ENCODE assay signal across 10 cellular contexts in genomic region chr5:139667001-139667729, GRCh38. TPM values are rescaled to one million over a fixed set of nuclear protein-coding genes. Genes with fewer than 3 reads are reported as not detected.
DNase-seq lines count a peak whose midpoint lies in the region; ATAC-seq and TF ChIP-seq lines count a peak whose summit lies in the region.
"Had no signal": no experiment of that assay in that cellular context is flagged by ENCODE, and none has a peak within 500 bp of the region (broad histone marks: within the 10 kb centered on the region; RNA-seq: fewer than 3 reads in every experiment).

No MANE protein-coding gene starts in this region.

- ATAC-seq in heart left ventricle: no peak
- ATAC-seq in left cardiac atrium: no peak
- ATAC-seq in activated T-helper 17 cell treated with anti-CD3 and anti-CD28 coated beads, Interleukin-2, amount 50 U/mL, for 72 hours (replicated peaks): peak; percentile 23
- ATAC-seq in foreskin keratinocyte: no peak

- H3K36me3 ChIP-seq in heart left ventricle (peaks cover 0 to 4% (median 0%) of the 10 kb centered on the region in 9 donors), mucosa of rectum (ENCODE audit: control insufficient read depth in 2 of 2, insufficient read depth in 2 of 2, low read length in 2 of 2) (no peaks in the 10 kb centered on the region), uterus (no peaks in the 10 kb centered on the region)

- H3K9ac ChIP-seq in mucosa of rectum (ENCODE audit: low read depth in 1 of 2, low read length in 2 of 2): peak overlapping the region; percentile 4 to 20

- H3K4me1 Mint-ChIP-seq in activated T-helper 17 cell treated with anti-CD3 and anti-CD28 coated beads, Interleukin-2, amount 50 U/mL, for 72 hours: peaks cover 9% of the 10 kb centered on the region

- no peak overlapping the region for H3K27ac Mint-ChIP-seq in activated T-helper 17 cell treated with anti-CD3 and anti-CD28 coated beads, Interleukin-2, amount 50 U/mL, for 72 hours

- peak overlapping the region; percentile 65 for H3K4me3 Mint-ChIP-seq in activated T-helper 17 cell treated with anti-CD3 and anti-CD28 coated beads, Interleukin-2, amount 50 U/mL, for 72 hours

- DNase-seq in heart left ventricle: peak in 1 of 5 donors; percentile 28
- no peak for DNase-seq in left cardiac atrium
- no peak for DNase-seq in uterus
- DNase-seq in NCI-H2196 (lab: John Stamatoyannopoulos, UW; ENCODE audit: unreplicated experiment): no peak
- DNase-seq in NCI-H524 treated with DMSO at 0.1 percent for 48 hours (lab: John Stamatoyannopoulos, UW): no peak
- no peak for DNase-seq in foreskin keratinocyte
- DNase-seq: H7, NCI-H187 treated with DMSO at 0.1 percent for 48 hours had no signal

- H3K9me3 Mint-ChIP-seq in activated T-helper 17 cell treated with anti-CD3 and anti-CD28 coated beads, Interleukin-2, amount 50 U/mL, for 72 hours: no peaks in the 10 kb centered on the region

- H3K4me1 ChIP-seq in heart left ventricle (peaks cover 12 to 98% (median 83%) of the 10 kb centered on the region in 12 donors), mucosa of rectum (ENCODE audit: control insufficient read depth in 2 of 2, insufficient read depth in 2 of 2, low read length in 2 of 2) (peaks cover 32 to 48% of the 10 kb centered on the region in 2 donors), uterus (peaks cover 0 to 40% of the 10 kb centered on the region in 2 donors), foreskin keratinocyte (peaks cover 8% of the 10 kb centered on the region)

- no peaks in the 10 kb centered on the region for H3K9me3 ChIP-seq in heart left ventricle
- no peaks in the 10 kb centered on the region for H3K9me3 ChIP-seq in mucosa of rectum (ENCODE audit: control insufficient read depth in 2 of 2, low read length in 2 of 2)
- H3K9me3 ChIP-seq in uterus: no peaks in the 10 kb centered on the region

- TF ChIP-seq POLR2A in heart left ventricle (IDR thresholded peaks at IDR 0.05) (no peak), uterus (IDR thresholded peaks at IDR 0.05) (no peak)

- H3K27me3 ChIP-seq in heart left ventricle (no peaks in the 10 kb centered on the region), mucosa of rectum (ENCODE audit: control insufficient read depth in 2 of 2, insufficient read depth in 2 of 2, low read length in 2 of 2) (no peaks in the 10 kb centered on the region), uterus (no peaks in the 10 kb centered on the region), foreskin keratinocyte (no peaks in the 10 kb centered on the region)

- intact Hi-C loops in heart left ventricle (cut with DNase I) (no loop called here), left cardiac atrium (cut with DNase I) (no loop called here), uterus (cut with DNase I; ENCODE audit: low total_unique reads) (no loop called here)

- TF ChIP-seq CTCF in heart left ventricle (IDR thresholded peaks at IDR 0.05) (no peak), uterus (IDR thresholded peaks at IDR 0.05) (no peak), foreskin keratinocyte (conservative IDR thresholded peaks at IDR 0.05) (no peak)

- peaks cover 4% of the 10 kb centered on the region for H3K27me3 Mint-ChIP-seq in activated T-helper 17 cell treated with anti-CD3 and anti-CD28 coated beads, Interleukin-2, amount 50 U/mL, for 72 hours

- H3K4me3 ChIP-seq in heart left ventricle (peak overlapping the region in 7 of 12 donors; percentile 52 to 67 (median 60)), mucosa of rectum (ENCODE audit: low read length in 2 of 2) (no peak overlapping the region), uterus (no peak overlapping the region)

- no peaks in the 10 kb centered on the region for H3K36me3 Mint-ChIP-seq in activated T-helper 17 cell treated with anti-CD3 and anti-CD28 coated beads, Interleukin-2, amount 50 U/mL, for 72 hours (ENCODE audit: low read depth)

- WGBS in heart left ventricle, 4 donors: 59 to 86% (median 78%) methylated on average over 1 to 2 of the region's 2 CpGs

- H3K27ac ChIP-seq in heart left ventricle (peak overlapping the region; percentile 93 to 98 (median 95)), mucosa of rectum (ENCODE audit: low read depth in 2 of 2, low read length in 2 of 2) (peak overlapping the region; percentile 60 to 79), uterus (peak overlapping the region; percentile 89 to 96), foreskin keratinocyte (no peak overlapping the region)

RNA-seq across cellular contexts. Expression of gene CXXC5, which starts 19.0 kb away (rescaled TPM):
- total RNA-seq in heart left ventricle: 10 to 100 TPM; 29.8 to 74.6 (median 36.3) TPM
- polyA plus RNA-seq in heart left ventricle: 10 to 100 TPM; 32.8 to 44.5 TPM
- 10 to 100 TPM; 33.4 to 44.1 TPM for total RNA-seq in left cardiac atrium
- total RNA-seq in activated T-helper 17 cell treated with anti-CD3 and anti-CD28 coated beads, Interleukin-2, amount 50 U/mL, for 72 hours: 1 to 10 TPM in 1 of 2 donors, under 1 TPM in 1; 0.89 to 2.7 TPM
- total RNA-seq in uterus: 10 to 100 TPM in 3 of 4 donors, 1 to 10 TPM in 1; 3.3 to 51.3 (median 35.0) TPM
- total RNA-seq in foreskin keratinocyte: 1.0 and 1.2 TPM in 2 replicates
- 0.84 and 0.94 TPM in 2 replicates for polyA plus RNA-seq in foreskin keratinocyte

Comparison
In these comparisons a context has a peak if more than half of its experiments do, and no peak if none do; other contexts are left out.
1. H3K4me3 ChIP-seq: peak in heart left ventricle (7 of 12); none in mucosa of rectum (0 of 2) and uterus (0 of 2).